In genomic region chr22:45974498-45974897, GRCh38 we compare ENCODE assay signal across 18 cellular contexts. TPM values are rescaled to one million over a fixed set of nuclear protein-coding genes. Genes with fewer than 3 reads are reported as not detected.
A peak's percentile ranks its signal among the peaks of the same experiment; 100 is the strongest.
DNase-seq lines count a peak whose midpoint lies in the region; ATAC-seq, FAIRE-seq and TF ChIP-seq lines count a peak whose summit lies in the region.
"Had no signal": no experiment of that assay in that cellular context is flagged by ENCODE, and none has a peak within 500 bp of the region (broad histone marks: within the 10 kb centered on the region; RNA-seq: fewer than 3 reads in every experiment).

No MANE protein-coding gene starts in this region.

- DNase-seq in bronchial epithelial cell (ENCODE audit: low read depth) (peak; percentile 39), nephron progenitor cell (no peak), tibial artery (no peak), breast epithelium (ENCODE audit: low spot score in 2 of 2) (no peak)
- DNase-seq: activated CD8-positive, alpha-beta memory T cell treated with anti-CD3 and anti-CD28 coated beads for 24 hours; activated naive CD8-positive, alpha-beta T cell treated with anti-CD3 and anti-CD28 coated beads, Interleukin-2, amount 10 ng/mL, durations not matched to agents 7 days and 5 days; CD4-positive, alpha-beta T cell; mesenchymal stem cell; NCI-H526 treated with DMSO at 0.1 percent for 48 hours; right cardiac atrium; SHP77 treated with DMSO at 0.1 percent for 48 hours; T-helper 2 cell had no signal

- H2AFZ ChIP-seq in Loucy (ENCODE audit: low read length) = no peak overlapping the region

- no peaks in the 10 kb centered on the region for H3K9me3 Mint-ChIP-seq in nephron progenitor cell
- H3K9me3 Mint-ChIP-seq: activated naive CD8-positive, alpha-beta T cell treated with anti-CD3 and anti-CD28 coated beads, Interleukin-2, amount 10 ng/mL, durations not matched to agents 7 days and 5 days; CD4-positive, alpha-beta T cell had no signal

- H3K27me3 ChIP-seq in Loucy (ENCODE audit: insufficient read depth, low read length, poor library complexity, severe bottlenecking) = peaks cover 13% of the 10 kb centered on the region
- no peaks in the 10 kb centered on the region for H3K27me3 ChIP-seq in bronchial epithelial cell (ENCODE audit: control insufficient read depth, insufficient read depth, low read length)
- peaks cover 0 to 93% of the 10 kb centered on the region in 2 donors for H3K27me3 ChIP-seq in tibial artery
- H3K27me3 ChIP-seq in breast epithelium = peaks cover 13 to 75% of the 10 kb centered on the region in 2 donors

- H4K20me1 ChIP-seq in Loucy (ENCODE audit: insufficient read depth, low read length, poor library complexity, severe bottlenecking) = peaks cover 24% of the 10 kb centered on the region

- no peak overlapping the region for H3K27ac Mint-ChIP-seq in nephron progenitor cell
- H3K27ac Mint-ChIP-seq: activated naive CD8-positive, alpha-beta T cell treated with anti-CD3 and anti-CD28 coated beads, Interleukin-2, amount 10 ng/mL, durations not matched to agents 7 days and 5 days; CD4-positive, alpha-beta T cell had no signal

- H3K9ac ChIP-seq in Loucy (ENCODE audit: low read depth, low read length, poor library complexity, severe bottlenecking) = peak overlapping the region; percentile 44

- peaks cover 16% of the 10 kb centered on the region for H3K4me1 Mint-ChIP-seq in nephron progenitor cell

- peak overlapping the region; percentile 78 for H3K4me3 ChIP-seq in Loucy (ENCODE audit: low read length, poor library complexity, severe bottlenecking)
- H3K4me3 ChIP-seq in bronchial epithelial cell (ENCODE audit: low read depth, low read length) = peak overlapping the region; percentile 76
- H3K4me3 ChIP-seq in tibial artery = no peak overlapping the region
- H3K4me3 ChIP-seq in breast epithelium = no peak overlapping the region

- H3K27ac ChIP-seq in C4-2B = peak overlapping the region; percentile 86
- no peak overlapping the region for H3K27ac ChIP-seq in tibial artery
- H3K27ac ChIP-seq in breast epithelium = no peak overlapping the region

- H3K4me1 ChIP-seq in Loucy (ENCODE audit: insufficient read depth, low read length, poor library complexity, severe bottlenecking) (peaks cover 49% of the 10 kb centered on the region), tibial artery (peaks cover 0 to 66% (median 54%) of the 10 kb centered on the region in 4 donors), breast epithelium (peaks cover 25 to 31% of the 10 kb centered on the region in 2 donors)

- no peaks in the 10 kb centered on the region for H3K9me2 ChIP-seq in Loucy (replicated peaks; ENCODE audit: low read depth, low read length)

- H3K9me3 ChIP-seq in Loucy (ENCODE audit: insufficient read depth, low read depth, low read length) (no peaks in the 10 kb centered on the region), tibial artery (no peaks in the 10 kb centered on the region), breast epithelium (no peaks in the 10 kb centered on the region)

- ATAC-seq in HG03565 (IDR thresholded peaks at IDR 0.05; ENCODE audit: unreplicated experiment) = no peak
- no peak for ATAC-seq in GM19455 (IDR thresholded peaks at IDR 0.05; ENCODE audit: unreplicated experiment)
- ATAC-seq: activated CD4-positive, CD25-positive, alpha-beta regulatory T cell treated with anti-CD3 and anti-CD28 coated beads, Interleukin-2, amount 50 U/mL, for 24 hours; right cardiac atrium had no signal

- no peaks in the 10 kb centered on the region for H3K36me3 Mint-ChIP-seq in nephron progenitor cell (ENCODE audit: low read depth)
- H3K36me3 Mint-ChIP-seq: activated naive CD8-positive, alpha-beta T cell treated with anti-CD3 and anti-CD28 coated beads, Interleukin-2, amount 10 ng/mL, durations not matched to agents 7 days and 5 days had no signal

- H3K36me3 ChIP-seq in Loucy (ENCODE audit: insufficient read depth, low read length) (no peaks in the 10 kb centered on the region), bronchial epithelial cell (ENCODE audit: control insufficient read depth, insufficient read depth, low read length) (no peaks in the 10 kb centered on the region), tibial artery (no peaks in the 10 kb centered on the region), breast epithelium (no peaks in the 10 kb centered on the region)

- peaks cover 84% of the 10 kb centered on the region for H3K27me3 Mint-ChIP-seq in nephron progenitor cell (ENCODE audit: low read depth, poor library complexity)

- intact Hi-C loops in tibial artery (cut with DNase I; ENCODE audit: low total_unique reads) (no loop called here), breast epithelium (cut with DNase I; ENCODE audit: low total_unique reads) (loop anchor here (5.0 kb wide), 1 partner anchor 107 kb away; no protein-coding TSS in a partner anchor)

- peaks cover 67% of the 10 kb centered on the region for H3K79me2 ChIP-seq in Loucy (ENCODE audit: insufficient read depth, low read length)

- no peak for TF ChIP-seq CTCF in C4-2B (conservative IDR thresholded peaks at IDR 0.05)
- TF ChIP-seq CTCF in Loucy (conservative IDR thresholded peaks at IDR 0.05; ENCODE audit: low read length) = no peak
- no peak for TF ChIP-seq CTCF in bronchial epithelial cell (IDR thresholded peaks at IDR 0.05; ENCODE audit: insufficient read depth, low read length, severe bottlenecking)
- no peak for TF ChIP-seq CTCF in nephron progenitor cell (IDR thresholded peaks at IDR 0.05)
- no peak for TF ChIP-seq CTCF in tibial artery (IDR thresholded peaks at IDR 0.05)
- TF ChIP-seq CTCF in breast epithelium (IDR thresholded peaks at IDR 0.05) = no peak

- H3F3A ChIP-seq in Loucy (ENCODE audit: low read depth) = no peaks in the 10 kb centered on the region

- peak overlapping the region; percentile 94 for H3K4me2 ChIP-seq in Loucy (ENCODE audit: low read depth, low read length, poor library complexity, severe bottlenecking)

- no peak for TF ChIP-seq POLR2A in breast epithelium (IDR thresholded peaks at IDR 0.05)

- no peak for FAIRE-seq in bronchial epithelial cell (lab: Jason Lieb, UNC)
- FAIRE-seq: GM18507 had no signal

- peak overlapping the region; percentile 55 for H3K4me3 Mint-ChIP-seq in nephron progenitor cell
- H3K4me3 Mint-ChIP-seq: activated naive CD8-positive, alpha-beta T cell treated with anti-CD3 and anti-CD28 coated beads, Interleukin-2, amount 10 ng/mL, durations not matched to agents 7 days and 5 days had no signal

RNA-seq across cellular contexts. Expression of gene WNT7B, which starts 2.5 kb away (rescaled TPM):
- total RNA-seq in bronchial epithelial cell = 18.2 and 23.9 TPM in 2 replicates
- 1 to 10 TPM in 2 of 3 donors, not detected in 1; 2.2 to 2.9 TPM for total RNA-seq in breast epithelium
- total RNA-seq: activated naive CD8-positive, alpha-beta T cell treated with anti-CD3 and anti-CD28 coated beads, Interleukin-2, amount 10 ng/mL, durations not matched to agents 7 days and 5 days; CD4-positive, alpha-beta T cell; right cardiac atrium had no signal

Comparison
In these comparisons a context has a peak if more than half of its experiments do, and no peak if none do; other contexts are left out.
1. H3K4me3 ChIP-seq: peak in Loucy (single experiment) and bronchial epithelial cell (single experiment); none in tibial artery (0 of 2) and breast epithelium (0 of 3).